In the genomic region with DNA sequence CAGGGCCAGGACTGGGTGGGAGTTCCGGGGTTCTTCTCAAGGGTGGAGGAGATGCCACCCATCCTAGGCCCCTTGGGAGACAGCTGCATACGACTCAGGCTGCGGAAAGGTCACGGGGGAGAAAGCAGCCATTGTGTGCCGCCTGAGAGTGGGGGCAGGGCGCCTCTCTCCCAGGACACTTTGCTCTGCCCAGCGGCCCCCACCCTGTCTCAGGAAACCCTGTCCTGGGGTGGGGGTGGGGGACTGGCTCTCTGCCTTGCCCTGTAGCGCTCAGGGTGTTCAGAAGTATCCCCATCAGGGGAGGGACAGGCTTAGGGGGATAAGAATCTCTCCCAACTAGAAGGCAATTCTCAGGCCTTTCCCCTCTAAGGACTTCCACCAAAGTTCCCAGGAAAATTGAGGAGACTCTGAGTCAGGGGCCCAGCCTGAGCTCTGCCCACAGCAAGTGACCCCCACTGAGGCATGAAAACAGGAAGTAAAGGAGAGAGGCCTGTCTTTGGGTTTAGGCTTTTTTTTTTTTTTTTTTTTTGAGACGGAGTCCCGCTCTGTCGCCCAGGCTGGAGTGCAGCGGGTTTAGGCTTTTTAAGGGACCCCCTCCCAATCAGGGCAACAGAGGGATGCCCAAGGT, we compare ENCODE assay signal across 10 cellular contexts. TPM values are rescaled to one million over a fixed set of nuclear protein-coding genes. Genes with fewer than 3 reads are reported as not detected.
DNase-seq lines count a peak whose midpoint lies in the region; ATAC-seq and TF ChIP-seq lines count a peak whose summit lies in the region.
"Had no signal": no experiment of that assay in that cellular context is flagged by ENCODE, and none has a peak within 500 bp of the region (broad histone marks: within the 10 kb centered on the region; RNA-seq: fewer than 3 reads in every experiment).

No MANE protein-coding gene starts in this region.

- peaks cover 19% of the 10 kb centered on the region for H3K79me2 ChIP-seq in mesendoderm (ENCODE audit: control insufficient read depth, insufficient read depth, low read length)

- H3K9ac ChIP-seq in mesendoderm (ENCODE audit: low read length): peak overlapping the region; percentile 4

- H3K4me3 Mint-ChIP-seq in chondrocyte (ENCODE audit: unreplicated experiment): peak overlapping the region; percentile 35

- H2BK5ac ChIP-seq in mesendoderm (ENCODE audit: low read length): no peak overlapping the region

- H3K4me1 ChIP-seq in mesendoderm (ENCODE audit: control insufficient read depth, low read depth, low read length): peaks cover 10% of the 10 kb centered on the region

- H3K4me2 ChIP-seq in mesendoderm (ENCODE audit: low read length): no peak overlapping the region

- DNase-seq in Right ventricle myocardium inferior (ENCODE audit: missing footprints) (peak; percentile 66), cardiac septum (ENCODE audit: low spot score) (no peak), chondrocyte (ENCODE audit: low spot score) (no peak), mesendoderm (no peak), HPDE6-E6E7 (ENCODE audit: extremely low spot score) (no peak), NCI-H146 (lab: John Stamatoyannopoulos, UW) (no peak), NCI-H82 (lab: John Stamatoyannopoulos, UW) (no peak)
- DNase-seq: COR-L47, foreskin melanocyte had no signal

- no peak overlapping the region for H3K4ac ChIP-seq in mesendoderm (ENCODE audit: low read depth, low read length)

- H2BK120ac ChIP-seq in mesendoderm (ENCODE audit: low read depth, low read length): no peak overlapping the region

- no peak overlapping the region for H3K18ac ChIP-seq in mesendoderm (ENCODE audit: low read length)

- no peaks in the 10 kb centered on the region for H3K27me3 ChIP-seq in mesendoderm (ENCODE audit: insufficient read depth, low read length, poor library complexity)

- H4K5ac ChIP-seq in mesendoderm (ENCODE audit: low read length): no peak overlapping the region

- no peaks in the 10 kb centered on the region for H3K9me3 Mint-ChIP-seq in chondrocyte (ENCODE audit: low read depth)

- no peak overlapping the region for H3K23ac ChIP-seq in mesendoderm (ENCODE audit: low read length)

- H3K36me3 Mint-ChIP-seq in chondrocyte (ENCODE audit: low read depth): peaks cover 6% of the 10 kb centered on the region

- WGBS in mesendoderm (ENCODE audit: extremely low coverage, insufficient coverage, low lambda C conversion rate): no CpG with 5 or more reads among the region's 12 CpGs

- no peak overlapping the region for H2AK5ac ChIP-seq in mesendoderm (ENCODE audit: low read length)

- no peaks in the 10 kb centered on the region for H3K27me3 Mint-ChIP-seq in chondrocyte (ENCODE audit: low read depth)

- ATAC-seq in Right ventricle myocardium inferior (no peak), HG02981 (IDR thresholded peaks at IDR 0.05; ENCODE audit: unreplicated experiment) (no peak)

- peak overlapping the region; percentile 84 for H3K27ac Mint-ChIP-seq in chondrocyte (ENCODE audit: unreplicated experiment)

- intact Hi-C loops in Right ventricle myocardium inferior (cut with DNase I) (loop anchor here (5.0 kb wide), 2 partner anchors 33 to 348 kb away; partner anchors contain the start of gene SSH2), cardiac septum (cut with DNase I) (loop anchor here (5.0 kb wide), 1 partner anchor 348 kb away; the partner anchor contains the start of gene SSH2)

- H3K27ac ChIP-seq in mesendoderm (ENCODE audit: low read depth, low read length): no peak overlapping the region

- no peak overlapping the region for H4K8ac ChIP-seq in mesendoderm (ENCODE audit: low read depth, low read length)

- peaks cover 17% of the 10 kb centered on the region for H3K79me1 ChIP-seq in mesendoderm (ENCODE audit: low read length)

- no peak overlapping the region for H2BK15ac ChIP-seq in mesendoderm (replicated peaks; ENCODE audit: low read depth)

- no peak for TF ChIP-seq CTCF in chondrocyte (IDR thresholded peaks at IDR 0.05)

- peaks cover 43% of the 10 kb centered on the region for H3K4me1 Mint-ChIP-seq in chondrocyte (ENCODE audit: low read depth)

- no peak overlapping the region for H3K56ac ChIP-seq in mesendoderm (ENCODE audit: low read length)

- no peak overlapping the region for H3K4me3 ChIP-seq in mesendoderm (ENCODE audit: low read length)

- no peaks in the 10 kb centered on the region for H3K36me3 ChIP-seq in mesendoderm (ENCODE audit: control insufficient read depth, insufficient read depth, low read length)

RNA-seq across cellular contexts. Expression of gene GIT1, which starts 4.9 kb away (rescaled TPM):
- total RNA-seq in Right ventricle myocardium inferior (33.0 TPM), cardiac septum (36.2 TPM), chondrocyte (32.1 to 37.7 TPM (median 35.7 TPM) in 3 replicates)
- polyA plus RNA-seq in mesendoderm (2013, experiment 1 of 2): 34.9 TPM
- polyA plus RNA-seq in mesendoderm (2013, experiment 2 of 2): 38.2 TPM

RNA-seq across cellular contexts. Expression of gene ANKRD13B, which starts 8.4 kb away (rescaled TPM):
- total RNA-seq in Right ventricle myocardium inferior (9.2 TPM), cardiac septum (8.1 TPM), chondrocyte (21.6 to 27.1 TPM (median 24.5 TPM) in 3 replicates)
- 6.2 TPM for polyA plus RNA-seq in mesendoderm (2013, experiment 1 of 2)
- 6.2 TPM for polyA plus RNA-seq in mesendoderm (2013, experiment 2 of 2)

RNA-seq across cellular contexts. Expression of gene TP53I13, which starts 16.1 kb away (rescaled TPM):
- total RNA-seq in Right ventricle myocardium inferior (38.8 TPM), cardiac septum (31.9 TPM), chondrocyte (44.6 to 49.8 TPM (median 48.3 TPM) in 3 replicates)
- polyA plus RNA-seq in mesendoderm (2013, experiment 1 of 2): 7.2 TPM
- polyA plus RNA-seq in mesendoderm (2013, experiment 2 of 2): 7.6 TPM

RNA-seq across cellular contexts. Expression of gene ABHD15, which starts 17.7 kb away (rescaled TPM):
- total RNA-seq in Right ventricle myocardium inferior (7.1 TPM), cardiac septum (5.8 TPM), chondrocyte (10.2 to 16.7 TPM (median 11.7 TPM) in 3 replicates)
- polyA plus RNA-seq in mesendoderm (2013, experiment 1 of 2): 0.29 TPM
- 0.29 TPM for polyA plus RNA-seq in mesendoderm (2013, experiment 2 of 2)

RNA-seq across cellular contexts. Expression of gene CORO6, which starts 38.1 kb away (rescaled TPM):
- total RNA-seq in Right ventricle myocardium inferior: 93.2 TPM
- total RNA-seq in cardiac septum: 128 TPM
- 6.7 to 7.6 TPM (median 7.2 TPM) in 3 replicates for total RNA-seq in chondrocyte
- polyA plus RNA-seq in mesendoderm (2013, experiment 1 of 2): 0.62 TPM
- 0.60 TPM for polyA plus RNA-seq in mesendoderm (2013, experiment 2 of 2)
